In the genomic region with DNA sequence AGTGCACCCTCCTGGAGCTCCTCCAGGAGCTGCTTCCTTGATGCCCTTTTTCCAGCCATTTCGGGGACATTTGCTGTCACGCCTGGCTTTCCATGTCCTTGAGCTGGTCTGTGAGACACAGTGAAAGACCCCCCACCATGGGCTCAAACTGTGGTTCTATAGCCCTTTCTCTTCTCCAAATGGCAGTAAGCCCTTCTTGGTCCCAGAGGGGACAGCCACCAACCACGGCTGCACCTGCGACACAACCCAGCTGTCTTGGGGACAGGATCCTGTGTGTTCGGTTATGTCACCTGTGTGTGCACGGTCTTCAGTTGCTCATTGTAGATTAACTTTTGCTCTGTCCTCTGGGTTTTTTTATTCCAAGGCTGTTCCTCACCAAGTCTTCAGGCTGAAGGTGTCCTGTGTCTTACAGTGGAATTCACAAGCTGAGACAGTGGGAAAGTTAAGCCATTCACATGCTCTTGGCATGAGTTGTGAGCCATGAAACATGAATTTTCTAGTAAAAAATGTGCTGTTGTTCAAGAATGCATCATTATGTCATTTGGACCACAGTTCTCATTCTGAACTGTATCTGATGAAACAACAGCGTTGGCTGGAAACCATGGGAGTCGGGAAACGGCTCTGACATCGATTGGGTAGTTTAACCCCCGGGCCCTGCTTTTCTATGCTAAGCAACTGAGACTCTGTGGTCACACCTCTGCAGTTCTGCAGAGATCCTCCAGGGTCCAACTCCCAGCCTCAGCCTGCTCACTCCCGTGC, we compare ENCODE assay signal across 19 cellular contexts.
DNase-seq lines count a peak whose midpoint lies in the region; ATAC-seq and TF ChIP-seq lines count a peak whose summit lies in the region.
"Had no signal": no experiment of that assay in that cellular context is flagged by ENCODE, and none has a peak within 500 bp of the region (broad histone marks: within the 10 kb centered on the region; RNA-seq: fewer than 3 reads in every experiment).

No MANE protein-coding gene starts in this region.

- H3K36me3 ChIP-seq in brain microvascular endothelial cell (replicated peaks): no peaks in the 10 kb centered on the region

- H3K27ac ChIP-seq in brain microvascular endothelial cell: no peak overlapping the region
- H3K27ac ChIP-seq: gastrocnemius medialis, KMS-11, left ventricle myocardium inferior, stomach, upper lobe of right lung had no signal

- H3K27me3 ChIP-seq in brain microvascular endothelial cell (replicated peaks): no peaks in the 10 kb centered on the region
- H3K27me3 ChIP-seq: gastrocnemius medialis, stomach, upper lobe of right lung had no signal

- in situ Hi-C loops in brain microvascular endothelial cell (cut with HindIII; ENCODE audit: low pct_ligation_motif_present, low sequenced_read_pairs): no loop called here

- no peak for ATAC-seq in HG03159 (IDR thresholded peaks at IDR 0.05; ENCODE audit: unreplicated experiment)
- ATAC-seq: activated naive CD8-positive, alpha-beta T cell treated with anti-CD3 and anti-CD28 coated beads, Interleukin-2, amount 50 U/mL, for 24 hours; gastrocnemius medialis; Panc1; upper lobe of right lung had no signal

- H3K4me3 ChIP-seq in brain microvascular endothelial cell (ENCODE audit: low read depth, low read length): no peak overlapping the region
- H3K4me3 ChIP-seq: gastrocnemius medialis, left ventricle myocardium inferior, stomach, upper lobe of right lung had no signal

- DNase-seq in AG08395 (ENCODE audit: low spot score): peak; percentile 42
- peak; percentile 74 for DNase-seq in GM04504 (ENCODE audit: low read depth)
- peak; percentile 25 for DNase-seq in brain microvascular endothelial cell
- DNase-seq in hepatic stellate cell (ENCODE audit: low spot score): peak; percentile 30
- DNase-seq in GDM1 (lab: John Stamatoyannopoulos, UW): no peak
- no peak for DNase-seq in COLO829 (ENCODE audit: low spot score)
- no peak for DNase-seq in middle frontal gyrus (ENCODE audit: extremely low spot score, low spot score)
- DNase-seq: activated naive CD8-positive, alpha-beta T cell treated with anti-CD3 and anti-CD28 coated beads, Interleukin-2, amount 50 U/mL, for 24 hours; cerebellar nuclear complex; effector memory CD4-positive, alpha-beta T cell; gastrocnemius medialis; left ventricle myocardium inferior; NCI-H1105 treated with DMSO at 0.1 percent for 48 hours; NCI-H2227 treated with DMSO at 0.1 percent for 48 hours; upper lobe of right lung had no signal

- no peak for TF ChIP-seq CTCF in brain microvascular endothelial cell (IDR thresholded peaks at IDR 0.05; ENCODE audit: low read depth, low read length, missing control alignments)

Comparison
In these comparisons a context has a peak if more than half of its experiments do, and no peak if none do; other contexts are left out.
1. DNase-seq: peak in AG08395 (single experiment), GM04504 (single experiment), brain microvascular endothelial cell (single experiment) and hepatic stellate cell (single experiment); none in GDM1 (single experiment), COLO829 (single experiment) and middle frontal gyrus (single experiment).